In the genomic region with DNA sequence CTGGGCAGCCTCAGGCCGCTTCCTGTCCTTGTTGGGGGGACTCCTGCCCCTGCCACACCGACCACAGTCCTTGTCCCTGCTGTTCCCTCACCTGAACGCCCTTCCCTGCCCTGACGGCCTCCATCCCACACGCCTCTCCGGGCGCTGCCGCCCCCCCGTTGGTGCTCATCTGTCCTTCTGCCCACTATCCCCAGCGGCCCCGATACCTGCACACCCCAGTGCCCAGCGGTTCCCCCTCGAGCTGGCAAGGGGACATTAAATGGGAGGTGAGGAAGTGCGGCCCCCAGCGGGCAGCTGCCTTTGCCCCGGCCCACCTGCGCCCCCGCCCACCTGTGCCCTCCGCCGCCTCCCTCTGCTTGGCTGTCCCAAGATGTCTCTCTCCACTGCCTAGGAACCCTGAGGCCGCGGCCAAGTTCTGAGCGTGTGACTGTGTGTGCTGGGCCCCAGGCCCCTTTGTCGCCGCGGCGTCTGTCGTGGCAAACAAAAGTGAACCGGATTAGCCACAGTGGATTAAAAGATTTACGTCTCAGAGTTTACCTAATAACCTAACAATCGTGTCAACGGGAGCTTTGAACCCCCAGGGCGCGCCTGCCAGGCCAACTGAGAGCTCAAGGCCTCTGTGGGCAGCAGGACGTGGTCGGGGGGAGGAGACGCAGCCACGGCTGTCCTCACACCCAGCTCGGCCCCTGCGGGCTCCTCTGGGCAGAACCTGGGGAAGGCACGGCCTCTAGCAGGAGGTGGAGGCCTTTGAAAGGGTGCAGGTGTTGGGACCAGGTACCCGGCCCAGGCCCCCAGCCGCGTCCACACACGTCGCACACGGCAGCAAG, we compare ENCODE assay signal across 1 cellular context.
TF ChIP-seq lines count a peak whose summit lies in the region.

No MANE protein-coding gene starts in this region.

TF ChIP-seq in H1, 55 proteins besides CTCF, POLR2A, EP300 and RAD21:
- TF ChIP-seq MAFK (IDR thresholded peaks at IDR 0.05; ENCODE audit: low read depth, low read length) (no peak), SIRT6 (IDR thresholded peaks at IDR 0.05; ENCODE audit: low read length) (no peak), CTBP2 (IDR thresholded peaks at IDR 0.05; ENCODE audit: borderline replicate concordance, insufficient read depth, insufficient read length, low read length) (no peak), BRCA1 (IDR thresholded peaks at IDR 0.05; ENCODE audit: low read depth, low read length) (no peak)
- TF ChIP-seq, protein P1, sequence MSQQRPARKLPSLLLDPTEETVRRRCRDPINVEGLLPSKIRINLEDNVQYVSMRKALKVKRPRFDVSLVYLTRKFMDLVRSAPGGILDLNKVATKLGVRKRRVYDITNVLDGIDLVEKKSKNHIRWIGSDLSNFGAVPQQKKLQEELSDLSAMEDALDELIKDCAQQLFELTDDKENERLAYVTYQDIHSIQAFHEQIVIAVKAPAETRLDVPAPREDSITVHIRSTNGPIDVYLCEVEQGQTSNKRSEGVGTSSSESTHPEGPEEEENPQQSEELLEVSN (IDR thresholded peaks at IDR 0.05) = no peak
